Comparison of ENCODE assay signal across 17 cellular contexts in genomic region chr3:101954946-101955345, GRCh38.
DNase-seq lines count a peak whose midpoint lies in the region; ATAC-seq and TF ChIP-seq lines count a peak whose summit lies in the region.
"Had no signal": no experiment of that assay in that cellular context is flagged by ENCODE, and none has a peak within 500 bp of the region (broad histone marks: within the 10 kb centered on the region; RNA-seq: fewer than 3 reads in every experiment).

No MANE protein-coding gene starts in this region.

- no peak overlapping the region for H3K23ac ChIP-seq in trophoblast cell (ENCODE audit: low read length)

- ATAC-seq in HG03159 (IDR thresholded peaks at IDR 0.05; ENCODE audit: unreplicated experiment), result no peak

- in situ Hi-C loops in Caki2 (cut with HindIII; ENCODE audit: low pct_unique_long_range_greater_than_20kb, low sequenced_read_pairs), result no loop called here

- H3F3A ChIP-seq in smooth muscle cell (ENCODE audit: low read depth), result peaks cover 9% of the 10 kb centered on the region

- H3K36me3 ChIP-seq in adipocyte (ENCODE audit: control insufficient read depth, insufficient read depth, low read length, severe bottlenecking) (no peaks in the 10 kb centered on the region), smooth muscle cell (ENCODE audit: low read depth) (no peaks in the 10 kb centered on the region), trophoblast cell (ENCODE audit: control insufficient read depth in 1 of 2, insufficient read depth in 2 of 2, low read length in 2 of 2) (no peaks in the 10 kb centered on the region)
- H3K36me3 ChIP-seq: BE2C, MG63, SJCRH30 had no signal

- no peak overlapping the region for H3K4ac ChIP-seq in trophoblast cell (ENCODE audit: low read depth, low read length)

- no peak overlapping the region for H3K27ac ChIP-seq in smooth muscle cell (ENCODE audit: low read depth)
- H3K27ac ChIP-seq in trophoblast cell (ENCODE audit: low read depth, low read length), result no peak overlapping the region
- H3K27ac ChIP-seq: PC-9, SJCRH30 had no signal

- H2AFZ ChIP-seq in smooth muscle cell (ENCODE audit: low read depth) (peak overlapping the region; percentile 16), trophoblast cell (ENCODE audit: insufficient read depth, low read length, poor library complexity) (no peak overlapping the region)
- H2AFZ ChIP-seq: PC-9 had no signal

- H3K79me2 ChIP-seq in smooth muscle cell (ENCODE audit: low read depth) (no peaks in the 10 kb centered on the region), trophoblast cell (ENCODE audit: control insufficient read depth, insufficient read depth, low read length, poor library complexity) (no peaks in the 10 kb centered on the region)

- H3K27me3 ChIP-seq in adipocyte (replicated peaks; ENCODE audit: control insufficient read depth, insufficient read depth, low read length) (no peaks in the 10 kb centered on the region), smooth muscle cell (ENCODE audit: low read depth) (no peaks in the 10 kb centered on the region), trophoblast cell (ENCODE audit: insufficient read depth, low read length) (no peaks in the 10 kb centered on the region)
- H3K27me3 ChIP-seq: BE2C, MG63, SJCRH30 had no signal

- 57% methylated on average over 3 of the region's 3 CpGs for WGBS in smooth muscle cell (ENCODE audit: low lambda C conversion rate)
- WGBS in trophoblast cell (ENCODE audit: extremely low coverage, insufficient coverage, insufficient read length), result no CpG with 5 or more reads among the region's 3 CpGs

- TF ChIP-seq CTCF in smooth muscle cell (IDR thresholded peaks at IDR 0.05; ENCODE audit: borderline replicate concordance, insufficient read depth, poor library complexity, severe bottlenecking), result no peak

- H3K79me1 ChIP-seq in trophoblast cell (ENCODE audit: low read length), result no peaks in the 10 kb centered on the region

- no peak overlapping the region for H4K91ac ChIP-seq in trophoblast cell (ENCODE audit: low read depth, low read length)

- H3K4me3 ChIP-seq in adipocyte (ENCODE audit: low read length) (no peak overlapping the region), smooth muscle cell (no peak overlapping the region), trophoblast cell (ENCODE audit: low read depth, low read length) (no peak overlapping the region)
- H3K4me3 ChIP-seq: MG63, PC-9, SJCRH30 had no signal

- no peak overlapping the region for H2BK5ac ChIP-seq in trophoblast cell (ENCODE audit: low read depth, low read length, poor library complexity)

- H2BK12ac ChIP-seq in trophoblast cell (ENCODE audit: low read length), result no peak overlapping the region

- no peaks in the 10 kb centered on the region for H3K9me3 ChIP-seq in adipocyte (ENCODE audit: control insufficient read depth, low read length)
- H3K9me3 ChIP-seq in smooth muscle cell (replicated peaks; ENCODE audit: low read depth), result peaks cover 2% of the 10 kb centered on the region
- H3K9me3 ChIP-seq in trophoblast cell (ENCODE audit: insufficient read depth, low read depth, low read length), result no peaks in the 10 kb centered on the region
- H3K9me3 ChIP-seq: BE2C had no signal

- no peak overlapping the region for H4K12ac ChIP-seq in trophoblast cell (ENCODE audit: low read depth, low read length)

- H3K4me2 ChIP-seq in smooth muscle cell (no peak overlapping the region), trophoblast cell (ENCODE audit: low read length) (no peak overlapping the region)
- H3K4me2 ChIP-seq: PC-9 had no signal

- no peak overlapping the region for H2AK5ac ChIP-seq in trophoblast cell (ENCODE audit: low read length)

- no peak overlapping the region for H3K18ac ChIP-seq in trophoblast cell (ENCODE audit: low read length)

- H2BK120ac ChIP-seq in trophoblast cell (ENCODE audit: insufficient read depth, low read length, poor library complexity), result no peak overlapping the region

- H3K14ac ChIP-seq in trophoblast cell (ENCODE audit: low read length), result no peak overlapping the region

- H3K4me1 ChIP-seq in adipocyte (ENCODE audit: control insufficient read depth, insufficient read depth, low read length) (peaks cover 5% of the 10 kb centered on the region), smooth muscle cell (ENCODE audit: low read depth) (peaks cover 3% of the 10 kb centered on the region), trophoblast cell (ENCODE audit: control insufficient read depth in 1 of 2, insufficient read depth in 2 of 2, low read length in 2 of 2) (peaks cover 0 to 1% of the 10 kb centered on the region in 2 experiments)
- H3K4me1 ChIP-seq: BE2C had no signal

- H4K8ac ChIP-seq in trophoblast cell (ENCODE audit: low read depth, low read length), result no peak overlapping the region

- H3K9ac ChIP-seq in adipocyte (ENCODE audit: low read length) (no peak overlapping the region), smooth muscle cell (ENCODE audit: low read depth) (no peak overlapping the region), trophoblast cell (ENCODE audit: low read length) (no peak overlapping the region)

- DNase-seq in Caki2 (ENCODE audit: low read depth) (peak; percentile 18), adipocyte (ENCODE audit: low read depth) (peak; percentile 29), kidney glomerular epithelial cell (lab: John Stamatoyannopoulos, UW) (peak; percentile 66), smooth muscle cell (lab: John Stamatoyannopoulos, UW; ENCODE audit: unreplicated experiment) (no peak), trophoblast cell (no peak)
- DNase-seq in central memory CD4-positive, alpha-beta T cell, result no peak
- DNase-seq: BE2C; CD4-positive, alpha-beta memory T cell; DMS53; MG63; NCI-H1048; NCI-H1436 treated with DMSO at 0.1 percent for 48 hours; NCI-H2029; NCI-H526; PC-9; SJCRH30 had no signal

- H4K20me1 ChIP-seq in smooth muscle cell (ENCODE audit: low read depth), result no peaks in the 10 kb centered on the region

Comparison
In these comparisons a context has a peak if more than half of its experiments do, and no peak if none do; other contexts are left out.
1. DNase-seq: peak in Caki2 (single experiment), adipocyte (single experiment) and kidney glomerular epithelial cell (single experiment); none in smooth muscle cell (single experiment), trophoblast cell (0 of 2) and central memory CD4-positive, alpha-beta T cell (single experiment).